Comparison of ENCODE assay signal across 11 cellular contexts in the genomic region with DNA sequence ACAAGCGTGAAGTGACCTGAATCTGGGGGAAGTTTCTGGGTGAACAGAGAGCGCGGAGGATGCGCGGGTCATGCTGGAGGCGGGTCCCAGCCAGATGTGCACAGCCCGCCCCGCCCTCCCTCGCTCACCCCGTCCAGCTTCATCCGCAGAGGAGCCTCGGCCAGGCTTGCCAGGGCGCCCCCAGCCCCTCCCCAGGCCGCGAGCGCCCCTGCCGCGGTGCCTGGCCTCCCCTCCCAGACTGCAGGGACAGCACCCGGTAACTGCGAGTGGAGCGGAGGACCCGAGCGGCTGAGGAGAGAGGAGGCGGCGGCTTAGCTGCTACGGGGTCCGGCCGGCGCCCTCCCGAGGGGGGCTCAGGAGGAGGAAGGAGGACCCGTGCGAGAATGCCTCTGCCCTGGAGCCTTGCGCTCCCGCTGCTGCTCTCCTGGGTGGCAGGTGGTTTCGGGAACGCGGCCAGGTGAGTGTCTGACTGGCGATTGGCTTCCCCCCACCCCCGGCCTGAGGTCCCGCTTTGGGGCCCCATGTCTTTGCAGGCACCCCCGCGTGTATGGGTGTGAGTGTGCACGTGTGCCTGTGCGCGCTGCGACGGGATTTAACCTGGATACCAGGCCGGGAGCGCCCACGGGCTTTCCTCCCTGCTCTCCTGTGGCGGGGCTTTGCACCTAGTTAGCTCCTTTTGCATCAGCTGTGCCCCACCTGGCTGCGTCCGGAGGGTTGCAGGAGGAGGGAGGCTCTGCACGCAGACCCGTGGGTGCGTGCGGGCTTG. TPM values are rescaled to one million over a fixed set of nuclear protein-coding genes. Genes with fewer than 3 reads are reported as not detected.
A peak's percentile ranks its signal among the peaks of the same experiment; 100 is the strongest.
DNase-seq lines count a peak whose midpoint lies in the region; ATAC-seq and TF ChIP-seq lines count a peak whose summit lies in the region.
"Had no signal": no experiment of that assay in that cellular context is flagged by ENCODE, and none has a peak within 500 bp of the region (broad histone marks: within the 10 kb centered on the region; RNA-seq: fewer than 3 reads in every experiment).

A gene with protein sequence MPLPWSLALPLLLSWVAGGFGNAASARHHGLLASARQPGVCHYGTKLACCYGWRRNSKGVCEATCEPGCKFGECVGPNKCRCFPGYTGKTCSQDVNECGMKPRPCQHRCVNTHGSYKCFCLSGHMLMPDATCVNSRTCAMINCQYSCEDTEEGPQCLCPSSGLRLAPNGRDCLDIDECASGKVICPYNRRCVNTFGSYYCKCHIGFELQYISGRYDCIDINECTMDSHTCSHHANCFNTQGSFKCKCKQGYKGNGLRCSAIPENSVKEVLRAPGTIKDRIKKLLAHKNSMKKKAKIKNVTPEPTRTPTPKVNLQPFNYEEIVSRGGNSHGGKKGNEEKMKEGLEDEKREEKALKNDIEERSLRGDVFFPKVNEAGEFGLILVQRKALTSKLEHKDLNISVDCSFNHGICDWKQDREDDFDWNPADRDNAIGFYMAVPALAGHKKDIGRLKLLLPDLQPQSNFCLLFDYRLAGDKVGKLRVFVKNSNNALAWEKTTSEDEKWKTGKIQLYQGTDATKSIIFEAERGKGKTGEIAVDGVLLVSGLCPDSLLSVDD (plus strand): TSS at position 123 of the 766 bp plus-strand sequence. CDS start 261 bp downstream, at position 384.

- H3K4me1 ChIP-seq in esophagus squamous epithelium, result peaks cover 0 to 9% (median 0%) of the 10 kb centered on the region in 3 donors

- H3K4me3 ChIP-seq in esophagus squamous epithelium, result peak within 1 kb of the TSS in 3 of 4 donors; percentile 9 to 53 (median 32)
- H3K4me3 ChIP-seq in skin epidermis, result peak within 1 kb of the TSS in 4 of 7 experiments; percentile 3 to 27 (median 18)

- ATAC-seq in GM18907 (IDR thresholded peaks at IDR 0.05; ENCODE audit: unreplicated experiment), result no peak
- ATAC-seq in GM19023 (IDR thresholded peaks at IDR 0.05; ENCODE audit: unreplicated experiment), result no peak

- no peak within 1 kb of the TSS for H3K27ac ChIP-seq in esophagus squamous epithelium
- no peak within 1 kb of the TSS for H3K27ac ChIP-seq in skin epidermis
- H3K27ac ChIP-seq: epithelial cell of prostate had no signal

- no peak for TF ChIP-seq CTCF in esophagus squamous epithelium (IDR thresholded peaks at IDR 0.05)

- no peak for TF ChIP-seq POLR2A in esophagus squamous epithelium (IDR thresholded peaks at IDR 0.05)

- WGBS in esophagus squamous epithelium, 2 donors, result 5 to 40% methylated on average over 7 to 11 of the region's 57 CpGs

- H3K27me3 ChIP-seq in esophagus squamous epithelium, result peaks cover 0 to 22% (median 5%) of the 10 kb centered on the region in 4 donors

- intact Hi-C loops in esophagus squamous epithelium (cut with DNase I), result no loop called here

- H3K9me3 ChIP-seq in esophagus squamous epithelium, result no peaks in the 10 kb centered on the region

- no peaks in the 10 kb centered on the region for H3K36me3 ChIP-seq in esophagus squamous epithelium

- DNase-seq in NCI-H82 (lab: John Stamatoyannopoulos, UW) (peak; percentile 3), NCI-H82 treated with DMSO at 0.1 percent for 48 hours (lab: John Stamatoyannopoulos, UW; ENCODE audit: unreplicated experiment) (no peak), NCI-H345 (lab: John Stamatoyannopoulos, UW) (peak; percentile 6), esophagus squamous epithelium (lab: John Stamatoyannopoulos, UW) (no peak), amygdala (lab: John Stamatoyannopoulos, UW) (no peak)
- DNase-seq: KG1 had no signal

RNA-seq across cellular contexts. Expression of the gene that starts here (rescaled TPM):
- total RNA-seq in esophagus squamous epithelium, result 1 to 10 TPM in 3 of 4 donors, under 1 TPM in 1; 0.92 to 6.8 (median 1.8) TPM
- total RNA-seq: mononuclear cell had no signal

Comparison
In these comparisons a context has a peak if more than half of its experiments do, and no peak if none do; other contexts are left out.
1. DNase-seq: peak in NCI-H82 (single experiment) and NCI-H345 (single experiment); none in NCI-H82 treated with DMSO at 0.1 percent for 48 hours (single experiment), esophagus squamous epithelium (single experiment) and amygdala (0 of 56).